ENCODE assay signal across 23 cellular contexts in genomic region chr10:78556-78955, GRCh38. TPM values are rescaled to one million over a fixed set of nuclear protein-coding genes. Genes with fewer than 3 reads are reported as not detected.
DNase-seq lines count a peak whose midpoint lies in the region; ATAC-seq, FAIRE-seq and TF ChIP-seq lines count a peak whose summit lies in the region.
"Had no signal": no experiment of that assay in that cellular context is flagged by ENCODE, and none has a peak within 500 bp of the region (broad histone marks: within the 10 kb centered on the region; RNA-seq: fewer than 3 reads in every experiment).

No MANE protein-coding gene starts in this region.

- BruUV-seq in K562 (replicated peaks; lab: Mats Ljungman, UMichigan), result no TSS peak

- no peaks in the 10 kb centered on the region for H3K9me1 ChIP-seq in K562 (ENCODE audit: control insufficient read depth, insufficient read depth, low read length)

- intact Hi-C loops in activated CD8-positive, alpha-beta T cell treated with anti-CD3 and anti-CD28 coated beads for 36 hours (cut with micrococcal nuclease), result no loop called here
- intact Hi-C loops in K562 (cut with micrococcal nuclease) (no loop called here), posterior vena cava (cut with DNase I) (no loop called here)

- H3K4me1 ChIP-seq in K562 (replicated peaks in 1 of 2; ENCODE audit: control insufficient read depth in 2 of 2, insufficient read depth in 2 of 2, low read length in 2 of 2), result peaks cover 0 to 13% of the 10 kb centered on the region in 2 experiments; a peak in 2 of 5 replicates
- H3K4me1 ChIP-seq: A549, Caco-2 had no signal

- peaks cover 0 to 5% of the 10 kb centered on the region in 2 experiments; a peak in 1 of 5 replicates for H3K27me3 ChIP-seq in K562 (ENCODE audit: control insufficient read depth in 2 of 2, insufficient read depth in 2 of 2, low read length in 2 of 2)

- no peak for TF ChIP-seq CTCF in activated CD8-positive, alpha-beta T cell treated with anti-CD3 and anti-CD28 coated beads for 36 hours (IDR thresholded peaks at IDR 0.05)
- TF ChIP-seq CTCF in K562 (IDR thresholded peaks at IDR 0.05 in 2 of 3, conservative IDR thresholded peaks at IDR 0.05 in 1 of 3; ENCODE audit: insufficient read depth in 2 of 3, low read depth in 1 of 3, low read length in 3 of 3) (no peak), neural crest cell (conservative IDR thresholded peaks at IDR 0.05) (no peak)

- H3K4me3 ChIP-seq in K562, result no peak overlapping the region
- H3K4me3 ChIP-seq: A549; BLaER1 treated with 17β-estradiol and CSF1 and Interleukin-3, amounts not matched to agents 10 nM and 100 nM had no signal

- DNase-seq in activated CD8-positive, alpha-beta T cell treated with anti-CD3 and anti-CD28 coated beads, Interleukin-2, amount 10 ng/mL, durations not matched to agents 7 days and 5 days, result peak; percentile 8
- no peak for DNase-seq in activated CD8-positive, alpha-beta T cell treated with anti-CD3 and anti-CD28 coated beads for 36 hours
- DNase-seq in K562 (ENCODE audit: extremely low read depth in 1 of 4, low spot score in 3 of 4), result no peak
- DNase-seq in neural crest cell (ENCODE audit: low read depth, low spot score), result no peak
- DNase-seq in posterior vena cava (ENCODE audit: low spot score), result peak; percentile 60
- no peak for DNase-seq in A172 (ENCODE audit: low spot score)
- DNase-seq in stimulated activated naive CD8-positive, alpha-beta T cell treated with anti-CD3 and anti-CD28 coated beads, Interleukin-15, amount 100 ng/mL, for 72 hours, result no peak
- DNase-seq: 8988T; AML-193; Caco-2; Calu3; CD4-positive, alpha-beta T cell; DMS79 treated with DMSO at 0.1 percent for 48 hours; GF-D8 had no signal

- in situ Hi-C loops in K562 (cut with MboI), result no loop called here

- no peak for TF ChIP-seq POLR2A in K562 (conservative IDR thresholded peaks at IDR 0.05)

- WGBS in K562 (ENCODE audit: insufficient coverage, low coverage, missing lambda C conversion rate), result 13% methylated on average over 12 of the region's 12 CpGs

- POLR2A ChIA-PET in activated CD8-positive, alpha-beta T cell treated with anti-CD3 and anti-CD28 coated beads, Interleukin-2, amount 10 ng/mL, durations not matched to agents 7 days and 5 days (lab: Charles Lee), result no interaction called here
- POLR2A ChIA-PET in activated CD8-positive, alpha-beta T cell treated with anti-CD3 and anti-CD28 coated beads for 36 hours (lab: Charles Lee), result no interaction called here
- POLR2A ChIA-PET in K562 (lab: Yijun Ruan, JAX), result no interaction called here

- TF ChIP-seq RAD21 in K562 (CRISPR knock-in tag; conservative IDR thresholded peaks at IDR 0.05 in 1 of 2, IDR thresholded peaks at IDR 0.05 in 1 of 2), result no peak

- peaks cover 17% of the 10 kb centered on the region for H3K27me3 Mint-ChIP-seq in activated CD8-positive, alpha-beta T cell treated with anti-CD3 and anti-CD28 coated beads, Interleukin-2, amount 10 ng/mL, durations not matched to agents 7 days and 5 days (ENCODE audit: low read depth)
- peaks cover 18% of the 10 kb centered on the region for H3K27me3 Mint-ChIP-seq in activated CD8-positive, alpha-beta T cell treated with anti-CD3 and anti-CD28 coated beads for 36 hours
- H3K27me3 Mint-ChIP-seq in neural crest cell (ENCODE audit: low read depth), result peaks cover 16% of the 10 kb centered on the region
- H3K27me3 Mint-ChIP-seq in stimulated activated naive CD8-positive, alpha-beta T cell treated with anti-CD3 and anti-CD28 coated beads, Interleukin-15, amount 100 ng/mL, for 72 hours, result peaks cover 61% of the 10 kb centered on the region

- CTCF ChIA-PET in activated CD8-positive, alpha-beta T cell treated with anti-CD3 and anti-CD28 coated beads, Interleukin-2, amount 10 ng/mL, durations not matched to agents 7 days and 5 days (lab: Charles Lee), result no interaction called here
- CTCF ChIA-PET in activated CD8-positive, alpha-beta T cell treated with anti-CD3 and anti-CD28 coated beads for 36 hours (lab: Charles Lee), result no interaction called here
- CTCF ChIA-PET in K562 (lab: Yijun Ruan, JAX; ENCODE audit: low intra/inter-chr PET ratio), result no interaction called here

- H3K9me3 Mint-ChIP-seq in activated CD8-positive, alpha-beta T cell treated with anti-CD3 and anti-CD28 coated beads, Interleukin-2, amount 10 ng/mL, durations not matched to agents 7 days and 5 days (ENCODE audit: insufficient read depth), result no peaks in the 10 kb centered on the region
- H3K9me3 Mint-ChIP-seq in activated CD8-positive, alpha-beta T cell treated with anti-CD3 and anti-CD28 coated beads for 36 hours, result no peaks in the 10 kb centered on the region
- no peaks in the 10 kb centered on the region for H3K9me3 Mint-ChIP-seq in neural crest cell
- H3K9me3 Mint-ChIP-seq in stimulated activated naive CD8-positive, alpha-beta T cell treated with anti-CD3 and anti-CD28 coated beads, Interleukin-15, amount 100 ng/mL, for 72 hours, result no peaks in the 10 kb centered on the region
- H3K9me3 Mint-ChIP-seq: CD4-positive, alpha-beta T cell; CD8-positive, alpha-beta T cell had no signal

- no peak overlapping the region for H3K4me2 ChIP-seq in K562 (ENCODE audit: insufficient read depth, low read length)
- H3K4me2 ChIP-seq: A549; BLaER1 treated with 17β-estradiol and CSF1 and Interleukin-3, amounts not matched to agents 10 nM and 100 nM had no signal

- no peaks in the 10 kb centered on the region for H4K20me1 ChIP-seq in K562 (replicated peaks; ENCODE audit: control insufficient read depth, insufficient read depth, low read length)
- H4K20me1 ChIP-seq: BLaER1 treated with 17β-estradiol and CSF1 and Interleukin-3, amounts not matched to agents 10 nM and 100 nM had no signal

- H3K4me1 Mint-ChIP-seq in activated CD8-positive, alpha-beta T cell treated with anti-CD3 and anti-CD28 coated beads, Interleukin-2, amount 10 ng/mL, durations not matched to agents 7 days and 5 days (ENCODE audit: low read depth), result peaks cover 9% of the 10 kb centered on the region
- H3K4me1 Mint-ChIP-seq in activated CD8-positive, alpha-beta T cell treated with anti-CD3 and anti-CD28 coated beads for 36 hours (ENCODE audit: low read depth), result peaks cover 4% of the 10 kb centered on the region
- no peaks in the 10 kb centered on the region for H3K4me1 Mint-ChIP-seq in neural crest cell
- H3K4me1 Mint-ChIP-seq in stimulated activated naive CD8-positive, alpha-beta T cell treated with anti-CD3 and anti-CD28 coated beads, Interleukin-15, amount 100 ng/mL, for 72 hours, result peaks cover 4% of the 10 kb centered on the region

- no peak for FAIRE-seq in K562 (lab: Jason Lieb, UNC)
- FAIRE-seq: A549, D721Med, G401.6, GM12891, GM19239 had no signal

- no peaks in the 10 kb centered on the region for H3K79me2 ChIP-seq in K562 (ENCODE audit: control insufficient read depth, insufficient read depth, low read length)

- no peak overlapping the region for H3K9ac ChIP-seq in K562 (ENCODE audit: insufficient read depth in 1 of 2, low read depth in 2 of 2, low read length in 2 of 2)
- H3K9ac ChIP-seq: BLaER1 treated with 17β-estradiol and CSF1 and Interleukin-3, amounts not matched to agents 10 nM and 100 nM had no signal

- no peak overlapping the region for H3K27ac Mint-ChIP-seq in activated CD8-positive, alpha-beta T cell treated with anti-CD3 and anti-CD28 coated beads, Interleukin-2, amount 10 ng/mL, durations not matched to agents 7 days and 5 days
- H3K27ac Mint-ChIP-seq in activated CD8-positive, alpha-beta T cell treated with anti-CD3 and anti-CD28 coated beads for 36 hours, result no peak overlapping the region
- peak overlapping the region; percentile 27 for H3K27ac Mint-ChIP-seq in neural crest cell (ENCODE audit: unreplicated experiment)
- no peak overlapping the region for H3K27ac Mint-ChIP-seq in stimulated activated naive CD8-positive, alpha-beta T cell treated with anti-CD3 and anti-CD28 coated beads, Interleukin-15, amount 100 ng/mL, for 72 hours
- H3K27ac Mint-ChIP-seq: B cell; CD4-positive, alpha-beta T cell; CD8-positive, alpha-beta T cell had no signal

- no peak overlapping the region for H2AFZ ChIP-seq in K562 (ENCODE audit: low read depth, low read length)

- no peak for ATAC-seq in activated CD8-positive, alpha-beta T cell treated with anti-CD3 and anti-CD28 coated beads, Interleukin-2, amount 10 ng/mL, durations not matched to agents 7 days and 5 days
- no peak for ATAC-seq in activated CD8-positive, alpha-beta T cell treated with anti-CD3 and anti-CD28 coated beads for 36 hours
- ATAC-seq in K562, result no peak
- ATAC-seq in stimulated activated naive CD8-positive, alpha-beta T cell treated with anti-CD3 and anti-CD28 coated beads, Interleukin-15, amount 100 ng/mL, for 72 hours, result no peak
- ATAC-seq: A549; CD8-positive, alpha-beta T cell had no signal

- no peak for TF ChIP-seq EP300 in K562 (IDR thresholded peaks at IDR 0.05; ENCODE audit: low read length)

- no peak overlapping the region for H3K27ac ChIP-seq in K562 (ENCODE audit: extremely low read depth, low read depth, low read length)
- H3K27ac ChIP-seq: A549; BLaER1 treated with 17β-estradiol and CSF1 and Interleukin-3, amounts not matched to agents 10 nM and 100 nM; C4-2B had no signal

- no peak overlapping the region for H3K4me3 Mint-ChIP-seq in activated CD8-positive, alpha-beta T cell treated with anti-CD3 and anti-CD28 coated beads, Interleukin-2, amount 10 ng/mL, durations not matched to agents 7 days and 5 days
- H3K4me3 Mint-ChIP-seq in activated CD8-positive, alpha-beta T cell treated with anti-CD3 and anti-CD28 coated beads for 36 hours, result no peak overlapping the region
- no peak overlapping the region for H3K4me3 Mint-ChIP-seq in neural crest cell
- no peak overlapping the region for H3K4me3 Mint-ChIP-seq in stimulated activated naive CD8-positive, alpha-beta T cell treated with anti-CD3 and anti-CD28 coated beads, Interleukin-15, amount 100 ng/mL, for 72 hours
- H3K4me3 Mint-ChIP-seq: B cell; CD8-positive, alpha-beta T cell had no signal

- no peaks in the 10 kb centered on the region for H3K9me3 ChIP-seq in K562 (replicated peaks; ENCODE audit: control insufficient read depth, insufficient read depth, low read depth, low read length)
- H3K9me3 ChIP-seq: A549; BLaER1 treated with 17β-estradiol and CSF1 and Interleukin-3, amounts not matched to agents 10 nM and 100 nM; Caco-2 had no signal

- H3K36me3 Mint-ChIP-seq in activated CD8-positive, alpha-beta T cell treated with anti-CD3 and anti-CD28 coated beads, Interleukin-2, amount 10 ng/mL, durations not matched to agents 7 days and 5 days (ENCODE audit: low read depth), result no peaks in the 10 kb centered on the region
- no peaks in the 10 kb centered on the region for H3K36me3 Mint-ChIP-seq in activated CD8-positive, alpha-beta T cell treated with anti-CD3 and anti-CD28 coated beads for 36 hours (ENCODE audit: low read depth)
- no peaks in the 10 kb centered on the region for H3K36me3 Mint-ChIP-seq in neural crest cell (ENCODE audit: low read depth)
- H3K36me3 Mint-ChIP-seq: CD8-positive, alpha-beta T cell had no signal

- H3K36me3 ChIP-seq in K562 (ENCODE audit: control insufficient read depth, insufficient read depth, low read length), result no peaks in the 10 kb centered on the region
- H3K36me3 ChIP-seq: BLaER1 treated with 17β-estradiol and CSF1 and Interleukin-3, amounts not matched to agents 10 nM and 100 nM had no signal

RNA-seq across cellular contexts. Expression of gene TUBB8, which starts 29.5 kb away (rescaled TPM):
- not detected for total RNA-seq in activated CD8-positive, alpha-beta T cell treated with anti-CD3 and anti-CD28 coated beads, Interleukin-2, amount 10 ng/mL, durations not matched to agents 7 days and 5 days
- not detected for total RNA-seq in activated CD8-positive, alpha-beta T cell treated with anti-CD3 and anti-CD28 coated beads for 36 hours
- total RNA-seq in K562 (2011; cell fraction: chromatin; rRNA removed; ENCODE audit: low replicate concordance), result 0.21 TPM in 1 of 2 replicates, not detected in the other
- total RNA-seq in K562 (2011; cell fraction: nucleolus; rRNA removed), result not detected in 2 replicates
- not detected in 2 replicates for total RNA-seq in K562 (2011; cell fraction: nucleoplasm; rRNA removed)
- total RNA-seq in K562 (2014; rRNA removed) (0.04 TPM in 1 of 2 replicates, not detected in the other), K562 (2014; rRNA removed; fragmentation: Illumina TruSeq; extraction: Trizol) (not detected in 2 replicates), K562 (2015; rRNA removed; fragmentation: Illumina TruSeq; extraction: Trizol) (not detected in 2 replicates), K562 (2021) (not detected in 2 replicates), neural crest cell (0.45 and 0.68 TPM in 2 replicates), posterior vena cava (not detected)
- polyA plus RNA-seq in K562 (2011; rRNA removed) (0.07 and 0.08 TPM in 2 replicates), K562 (2014; fragmentation: Illumina TruSeq; extraction: Trizol) (not detected in 2 replicates), K562 (2014; fragmentation: Nextera tagmentation; extraction: Ambion mirVana) (not detected), K562 (2014; rRNA removed) (not detected in 2 replicates)
- polyA plus RNA-seq in K562 (2011; cell fraction: cytosol; rRNA removed), result 0.09 TPM in 1 of 2 replicates, not detected in the other
- polyA plus RNA-seq in K562 (2011; cell fraction: nucleus; rRNA removed), result 0.06 and 0.15 TPM in 2 replicates
- not detected in 2 replicates for polyA plus RNA-seq in K562 (2012)
- not detected in 2 replicates for polyA minus RNA-seq in K562 (2011; rRNA and poly(A)+ RNA removed)
- polyA minus RNA-seq in K562 (2011; cell fraction: cytosol; rRNA and poly(A)+ RNA removed), result not detected in 2 replicates
- polyA minus RNA-seq in K562 (2011; cell fraction: nucleus; rRNA and poly(A)+ RNA removed), result not detected in 2 replicates
- total RNA-seq in A172 (2014; rRNA removed; shearing (Covaris generic)), result not detected in 2 replicates
- total RNA-seq: Caco-2; Calu3; CD4-positive, alpha-beta T cell; CD8-positive, alpha-beta T cell had no signal

RNA-seq across cellular contexts. Expression of gene ZMYND11, which starts 56.7 kb away (rescaled TPM):
- 10 to 100 TPM; 41.3 to 42.0 TPM for total RNA-seq in activated CD8-positive, alpha-beta T cell treated with anti-CD3 and anti-CD28 coated beads, Interleukin-2, amount 10 ng/mL, durations not matched to agents 7 days and 5 days
- 10 to 100 TPM; 14.9 to 16.8 TPM for total RNA-seq in activated CD8-positive, alpha-beta T cell treated with anti-CD3 and anti-CD28 coated beads for 36 hours
- 2.8 and 9.9 TPM in 2 replicates for total RNA-seq in K562 (2011; cell fraction: chromatin; rRNA removed; ENCODE audit: low replicate concordance)
- 2.5 and 3.2 TPM in 2 replicates for total RNA-seq in K562 (2011; cell fraction: nucleolus; rRNA removed)
- 2.3 and 4.0 TPM in 2 replicates for total RNA-seq in K562 (2011; cell fraction: nucleoplasm; rRNA removed)
- total RNA-seq in K562 (2014; rRNA removed) (7.7 and 8.6 TPM in 2 replicates), K562 (2014; rRNA removed; fragmentation: Illumina TruSeq; extraction: Trizol) (12.0 and 14.3 TPM in 2 replicates), K562 (2015; rRNA removed; fragmentation: Illumina TruSeq; extraction: Trizol) (11.6 and 13.8 TPM in 2 replicates), K562 (2021) (9.8 and 9.9 TPM in 2 replicates), neural crest cell (47.3 and 49.7 TPM in 2 replicates), posterior vena cava (100 to 1,000 TPM in 1 of 2 donors, 10 to 100 TPM in 1; 87.1 to 104 TPM)
- polyA plus RNA-seq in K562 (2011; rRNA removed) (7.6 and 8.8 TPM in 2 replicates), K562 (2014; fragmentation: Illumina TruSeq; extraction: Trizol) (9.5 and 11.8 TPM in 2 replicates), K562 (2014; fragmentation: Nextera tagmentation; extraction: Ambion mirVana) (1 to 10 TPM; 2.7 to 4.8 TPM), K562 (2014; rRNA removed) (7.1 and 8.6 TPM in 2 replicates)
- polyA plus RNA-seq in K562 (2011; cell fraction: cytosol; rRNA removed), result 1.3 and 2.5 TPM in 2 replicates
- 8.6 and 11.3 TPM in 2 replicates for polyA plus RNA-seq in K562 (2011; cell fraction: nucleus; rRNA removed)
- polyA plus RNA-seq in K562 (2012), result 7.4 and 9.2 TPM in 2 replicates
- polyA minus RNA-seq in K562 (2011; rRNA and poly(A)+ RNA removed), result 14.2 and 16.1 TPM in 2 replicates
- 4.1 and 6.2 TPM in 2 replicates for polyA minus RNA-seq in K562 (2011; cell fraction: cytosol; rRNA and poly(A)+ RNA removed)
- 2.7 and 5.1 TPM in 2 replicates for polyA minus RNA-seq in K562 (2011; cell fraction: nucleus; rRNA and poly(A)+ RNA removed)
- 91.1 and 113 TPM in 2 replicates for total RNA-seq in A172 (2014; rRNA removed; shearing (Covaris generic))

Comparison
In these comparisons a context has a peak if more than half of its experiments do, and no peak if none do; other contexts are left out.
1. DNase-seq: peak in activated CD8-positive, alpha-beta T cell treated with anti-CD3 and anti-CD28 coated beads, Interleukin-2, amount 10 ng/mL, durations not matched to agents 7 days and 5 days (single experiment) and posterior vena cava (single experiment); none in activated CD8-positive, alpha-beta T cell treated with anti-CD3 and anti-CD28 coated beads for 36 hours (single experiment), K562 (0 of 4), neural crest cell (single experiment), A172 (single experiment) and stimulated activated naive CD8-positive, alpha-beta T cell treated with anti-CD3 and anti-CD28 coated beads, Interleukin-15, amount 100 ng/mL, for 72 hours (0 of 2).